In the genomic region with DNA sequence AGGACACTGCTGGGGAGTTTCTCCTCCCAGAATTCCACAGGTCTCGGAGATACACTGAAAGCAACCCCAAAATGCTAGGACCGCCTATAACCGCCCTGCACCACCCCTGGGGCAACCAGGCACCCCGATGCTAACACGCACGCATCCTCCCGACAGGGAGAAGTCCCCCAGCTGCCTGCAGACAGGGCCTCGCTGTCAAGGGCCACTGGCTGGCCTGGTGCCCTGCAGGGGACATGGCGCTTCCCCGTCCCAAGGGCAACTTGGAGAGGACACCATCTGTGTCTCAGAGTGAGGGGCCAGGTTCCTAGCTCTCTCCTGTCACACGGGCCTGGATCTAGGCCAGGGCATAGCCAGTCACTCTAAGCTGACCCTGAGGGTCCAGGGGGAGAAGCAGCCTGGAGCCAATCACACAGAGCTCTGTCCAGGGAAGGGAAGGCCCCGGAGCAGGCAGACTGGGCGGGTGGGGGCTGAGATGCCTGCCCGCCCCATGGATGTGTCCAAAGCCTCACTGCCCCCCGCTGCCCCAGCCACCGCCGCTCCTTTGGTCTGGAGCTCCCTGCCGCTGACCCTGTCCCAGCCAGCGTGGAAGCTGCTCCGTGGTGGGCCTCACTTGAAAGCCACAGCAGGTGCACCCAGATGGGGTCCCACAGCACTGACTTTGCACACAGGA, we compare ENCODE assay signal across 33 cellular contexts.
"Had no signal": no experiment of that assay in that cellular context is flagged by ENCODE, and none has a peak within 500 bp of the region (broad histone marks: within the 10 kb centered on the region; RNA-seq: fewer than 3 reads in every experiment).

No MANE protein-coding gene starts in this region.

- H3K4me3 Mint-ChIP-seq: activated CD4-positive, alpha-beta memory T cell treated with anti-CD3 and anti-CD28 coated beads, Interleukin-2, amount 10 ng/mL, durations not matched to agents 7 days and 5 days; activated CD4-positive, alpha-beta T cell treated with anti-CD3 and anti-CD28 coated beads, Interleukin-2, amount 10 ng/mL, durations not matched to agents 24 days and 14 days; activated T-cell treated with anti-CD3 and anti-CD28 coated beads, Interleukin-2, amount 50 U/mL, for 24 hours; memory B cell; stimulated activated naive B cell treated with anti-CD40 and anti-IgM and Interleukin-4, amounts not matched to agents 10 μg/mL and 1 μg/mL and 100 μg/mL, for 72 hours; T-helper 1 cell treated with Interleukin-12 subunit alpha and Interleukin-12 subunit beta and Interleukin-4 antibody, amounts not matched to agents 30 μg/mL and 1 μg/mL, for 36 hours had no signal

- H3K9ac ChIP-seq: parathyroid adenoma had no signal

- ATAC-seq: gastroesophageal sphincter; left colon; naive thymus-derived CD4-positive, alpha-beta T cell; psoas muscle; stimulated activated naive B cell treated with anti-CD40 and anti-IgM and Interleukin-4, amounts not matched to agents 10 μg/mL and 1 μg/mL and 100 μg/mL, for 72 hours; upper lobe of right lung had no signal

- H2AFZ ChIP-seq: hepatocyte, parathyroid adenoma had no signal

- H3K36me3 Mint-ChIP-seq: memory B cell had no signal

- H3K9me3 Mint-ChIP-seq: activated CD4-positive, alpha-beta memory T cell treated with anti-CD3 and anti-CD28 coated beads, Interleukin-2, amount 10 ng/mL, durations not matched to agents 7 days and 5 days; activated CD4-positive, alpha-beta T cell treated with anti-CD3 and anti-CD28 coated beads, Interleukin-2, amount 10 ng/mL, durations not matched to agents 24 days and 14 days; activated T-cell treated with anti-CD3 and anti-CD28 coated beads, Interleukin-2, amount 50 U/mL, for 24 hours; central memory CD8-positive, alpha-beta T cell; memory B cell; naive thymus-derived CD4-positive, alpha-beta T cell; stimulated activated naive B cell treated with anti-CD40 and anti-IgM and Interleukin-4, amounts not matched to agents 10 μg/mL and 1 μg/mL and 100 μg/mL, for 72 hours; T-helper 1 cell treated with Interleukin-12 subunit alpha and Interleukin-12 subunit beta and Interleukin-4 antibody, amounts not matched to agents 30 μg/mL and 1 μg/mL, for 36 hours had no signal

- DNase-seq: activated CD4-positive, alpha-beta memory T cell treated with anti-CD3 and anti-CD28 coated beads, Interleukin-2, amount 10 ng/mL, durations not matched to agents 7 days and 5 days; activated CD4-positive, alpha-beta T cell treated with anti-CD3 and anti-CD28 coated beads, Interleukin-2, amount 10 ng/mL, durations not matched to agents 24 days and 14 days; activated CD4-positive, CD25-positive, alpha-beta regulatory T cell treated with anti-CD3 and anti-CD28 coated beads, Interleukin-2, amount 50 U/mL, for 72 hours; activated CD8-positive, alpha-beta memory T cell treated with anti-CD3 and anti-CD28 coated beads, Interleukin-2, amount 50 U/mL, for 48 hours; activated gamma-delta T cell; activated naive CD4-positive, alpha-beta T cell treated with anti-CD3 and anti-CD28 coated beads, Interleukin-2, amount 50 U/mL, for 16 hours; activated T-cell treated with anti-CD3 and anti-CD28 coated beads, Interleukin-2, amount 50 U/mL, for 24 hours; dermis blood vessel endothelial cell; effector CD8-positive, alpha-beta T cell; erythroblast; left colon; midbrain; naive thymus-derived CD4-positive, alpha-beta T cell; occipital lobe; psoas muscle; stimulated activated CD4-positive, alpha-beta T cell treated with anti-CD3 and anti-CD28 coated beads, Interleukin-15, amount 100 ng/mL, for 24 hours; stimulated activated CD4-positive, alpha-beta T cell treated with anti-CD3 and anti-CD28 coated beads, Interleukin-2, amount 100 ng/mL, for 24 hours; stimulated activated naive B cell treated with anti-CD40 and anti-IgM and Interleukin-4, amounts not matched to agents 10 μg/mL and 1 μg/mL and 100 μg/mL, for 72 hours; stomach; T-helper 9 cell; tibial artery; upper lobe of right lung; WERI-Rb-1 had no signal

- H3K4me1 ChIP-seq: parathyroid adenoma had no signal

- H3K27me3 Mint-ChIP-seq: activated CD4-positive, alpha-beta memory T cell treated with anti-CD3 and anti-CD28 coated beads, Interleukin-2, amount 10 ng/mL, durations not matched to agents 7 days and 5 days; activated CD4-positive, alpha-beta T cell treated with anti-CD3 and anti-CD28 coated beads, Interleukin-2, amount 10 ng/mL, durations not matched to agents 24 days and 14 days; activated T-cell treated with anti-CD3 and anti-CD28 coated beads, Interleukin-2, amount 50 U/mL, for 24 hours; central memory CD8-positive, alpha-beta T cell; memory B cell; naive thymus-derived CD4-positive, alpha-beta T cell had no signal

- H3K9me3 ChIP-seq: breast epithelium, gastroesophageal sphincter, psoas muscle, stomach, suprapubic skin, tibial artery, upper lobe of right lung had no signal

- FAIRE-seq: keratinocyte, TTC549 had no signal

- H3K4me2 ChIP-seq: hepatocyte had no signal

- H3K4me3 ChIP-seq: breast epithelium, gastroesophageal sphincter, hepatocyte, psoas muscle, stomach, suprapubic skin, tibial artery, upper lobe of right lung had no signal

- H3K27ac ChIP-seq: breast epithelium, gastroesophageal sphincter, hepatocyte, parathyroid adenoma, psoas muscle, suprapubic skin, tibial artery, WERI-Rb-1 had no signal

- H3K36me3 ChIP-seq: breast epithelium had no signal

- H3K27me3 ChIP-seq: breast epithelium, gastroesophageal sphincter, hepatocyte, stomach, suprapubic skin, tibial artery, upper lobe of right lung had no signal

- H3K27ac Mint-ChIP-seq: activated CD4-positive, alpha-beta memory T cell treated with anti-CD3 and anti-CD28 coated beads, Interleukin-2, amount 10 ng/mL, durations not matched to agents 7 days and 5 days; activated CD4-positive, alpha-beta T cell treated with anti-CD3 and anti-CD28 coated beads, Interleukin-2, amount 10 ng/mL, durations not matched to agents 24 days and 14 days; activated T-cell treated with anti-CD3 and anti-CD28 coated beads, Interleukin-2, amount 50 U/mL, for 24 hours; memory B cell; stimulated activated naive B cell treated with anti-CD40 and anti-IgM and Interleukin-4, amounts not matched to agents 10 μg/mL and 1 μg/mL and 100 μg/mL, for 72 hours; T-helper 1 cell treated with Interleukin-12 subunit alpha and Interleukin-12 subunit beta and Interleukin-4 antibody, amounts not matched to agents 30 μg/mL and 1 μg/mL, for 36 hours had no signal
